9 cellular contexts compared by ENCODE assay signal in the genomic region with DNA sequence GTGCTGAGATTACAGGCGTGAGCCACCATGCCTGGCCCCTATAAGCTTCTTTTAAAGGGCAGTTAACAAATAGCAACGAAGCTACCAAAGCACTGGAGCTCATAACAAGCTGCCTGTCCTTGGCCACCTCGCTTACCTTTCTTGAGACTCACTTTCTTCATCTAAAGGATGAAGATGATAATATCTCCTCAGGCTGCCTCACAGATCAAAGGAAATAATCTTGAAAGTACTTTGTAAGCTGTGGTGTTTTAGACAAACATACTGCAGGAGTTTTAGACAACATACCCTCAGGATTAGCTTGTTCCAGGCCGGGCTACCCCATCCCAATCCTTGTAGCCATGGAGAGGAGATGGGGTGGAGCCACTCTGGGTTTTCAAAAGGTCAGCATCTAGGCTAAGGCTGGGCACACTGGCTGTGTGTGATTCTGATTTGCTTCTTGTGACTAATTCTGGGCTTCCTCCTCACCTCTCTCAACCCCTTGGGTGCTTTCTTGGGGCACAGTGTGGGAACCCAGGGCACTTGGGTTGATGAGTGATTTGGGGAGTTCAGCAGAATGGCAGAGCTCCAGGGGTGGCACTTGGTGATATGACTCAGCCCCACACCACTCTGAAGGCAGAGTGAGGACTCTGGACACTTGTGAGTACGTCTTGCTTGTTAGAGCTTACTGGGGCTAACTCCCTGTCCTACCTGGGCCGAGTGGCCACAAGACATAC. TPM values are rescaled to one million over a fixed set of nuclear protein-coding genes. Genes with fewer than 3 reads are reported as not detected.
DNase-seq lines count a peak whose midpoint lies in the region; ATAC-seq and TF ChIP-seq lines count a peak whose summit lies in the region.
"Had no signal": no experiment of that assay in that cellular context is flagged by ENCODE, and none has a peak within 500 bp of the region (broad histone marks: within the 10 kb centered on the region; RNA-seq: fewer than 3 reads in every experiment).

No MANE protein-coding gene starts in this region.

- H3K27ac Mint-ChIP-seq in activated CD4-positive, alpha-beta T cell treated with anti-CD3 and anti-CD28 coated beads, Interleukin-2, amount 10 ng/mL, durations not matched to agents 7 days and 5 days, result peak overlapping the region; percentile 43

- H3K36me3 Mint-ChIP-seq in activated CD4-positive, alpha-beta T cell treated with anti-CD3 and anti-CD28 coated beads, Interleukin-2, amount 10 ng/mL, durations not matched to agents 7 days and 5 days (ENCODE audit: low read depth), result no peaks in the 10 kb centered on the region

- ATAC-seq in GM18909 (IDR thresholded peaks at IDR 0.05; ENCODE audit: poor library complexity, unreplicated experiment) (peak; percentile 88), HG02943 (IDR thresholded peaks at IDR 0.05; ENCODE audit: low read depth, unreplicated experiment) (peak; percentile 63), mucosa of descending colon (no peak)

- H3K4me3 ChIP-seq in mucosa of descending colon, result no peak overlapping the region
- H3K4me3 ChIP-seq: adrenal gland had no signal

- intact Hi-C loops in mucosa of descending colon (cut with DNase I, micrococcal nuclease), result no loop called here

- H3K9me3 ChIP-seq in mucosa of descending colon, result no peaks in the 10 kb centered on the region
- H3K9me3 ChIP-seq: adrenal gland had no signal

- POLR2A ChIA-PET in activated CD4-positive, alpha-beta T cell treated with anti-CD3 and anti-CD28 coated beads, Interleukin-2, amount 10 ng/mL, durations not matched to agents 7 days and 5 days (lab: Charles Lee), result no interaction called here

- H3K27me3 Mint-ChIP-seq in activated CD4-positive, alpha-beta T cell treated with anti-CD3 and anti-CD28 coated beads, Interleukin-2, amount 10 ng/mL, durations not matched to agents 7 days and 5 days, result peaks cover 60% of the 10 kb centered on the region

- H3K9me3 Mint-ChIP-seq in activated CD4-positive, alpha-beta T cell treated with anti-CD3 and anti-CD28 coated beads, Interleukin-2, amount 10 ng/mL, durations not matched to agents 7 days and 5 days, result no peaks in the 10 kb centered on the region

- TF ChIP-seq CTCF in mucosa of descending colon (IDR thresholded peaks at IDR 0.05), result no peak

- H3K4me1 Mint-ChIP-seq in activated CD4-positive, alpha-beta T cell treated with anti-CD3 and anti-CD28 coated beads, Interleukin-2, amount 10 ng/mL, durations not matched to agents 7 days and 5 days, result peaks cover 18% of the 10 kb centered on the region

- no peak for DNase-seq in activated CD4-positive, alpha-beta T cell treated with anti-CD3 and anti-CD28 coated beads, Interleukin-2, amount 10 ng/mL, durations not matched to agents 7 days and 5 days
- peak; percentile 41 to 44 for DNase-seq in stimulated activated CD4-positive, alpha-beta T cell treated with anti-CD3 and anti-CD28 coated beads, Interleukin-2, amount 100 ng/mL, for 48 hours
- no peak for DNase-seq in NCI-H748 (lab: John Stamatoyannopoulos, UW; ENCODE audit: unreplicated experiment)
- no peak for DNase-seq in DMS114 treated with DMSO at 0.1 percent for 48 hours (lab: John Stamatoyannopoulos, UW; ENCODE audit: unreplicated experiment)
- no peak for DNase-seq in mucosa of descending colon
- DNase-seq in AG08395 (ENCODE audit: low spot score), result no peak

- peaks cover 10% of the 10 kb centered on the region for H3K4me1 ChIP-seq in mucosa of descending colon (ENCODE audit: low read depth)

- CTCF ChIA-PET in activated CD4-positive, alpha-beta T cell treated with anti-CD3 and anti-CD28 coated beads, Interleukin-2, amount 10 ng/mL, durations not matched to agents 7 days and 5 days (lab: Charles Lee), result interaction anchor here (0.8 to 1.8 kb wide), 9 partner anchors 10 to 142 kb away, joined by 3 to 5 read pairs (median 3); no protein-coding TSS in a partner anchor

- no peaks in the 10 kb centered on the region for H3K36me3 ChIP-seq in mucosa of descending colon (ENCODE audit: low read depth)
- H3K36me3 ChIP-seq: adrenal gland had no signal

- H3K4me3 Mint-ChIP-seq in activated CD4-positive, alpha-beta T cell treated with anti-CD3 and anti-CD28 coated beads, Interleukin-2, amount 10 ng/mL, durations not matched to agents 7 days and 5 days, result no peak overlapping the region

RNA-seq across cellular contexts. Expression of a gene that starts 5.2 kb away (rescaled TPM):
- not detected for total RNA-seq in activated CD4-positive, alpha-beta T cell treated with anti-CD3 and anti-CD28 coated beads, Interleukin-2, amount 10 ng/mL, durations not matched to agents 7 days and 5 days
- not detected for total RNA-seq in mucosa of descending colon

RNA-seq across cellular contexts. Expression of a gene that starts 16.7 kb away (rescaled TPM):
- not detected for total RNA-seq in activated CD4-positive, alpha-beta T cell treated with anti-CD3 and anti-CD28 coated beads, Interleukin-2, amount 10 ng/mL, durations not matched to agents 7 days and 5 days
- 100 to 1,000 TPM in 2 of 3 donors, 10 to 100 TPM in 1; 82.0 to 238 (median 171) TPM for total RNA-seq in mucosa of descending colon

Comparison
In these comparisons a context has a peak if more than half of its experiments do, and no peak if none do; other contexts are left out.
1. DNase-seq: peak in stimulated activated CD4-positive, alpha-beta T cell treated with anti-CD3 and anti-CD28 coated beads, Interleukin-2, amount 100 ng/mL, for 48 hours (2 of 2); none in activated CD4-positive, alpha-beta T cell treated with anti-CD3 and anti-CD28 coated beads, Interleukin-2, amount 10 ng/mL, durations not matched to agents 7 days and 5 days (single experiment), NCI-H748 (single experiment), DMS114 treated with DMSO at 0.1 percent for 48 hours (single experiment), mucosa of descending colon (0 of 3) and AG08395 (single experiment).
2. RNA of a gene that starts 16.7 kb away (total RNA-seq): 82.0 to 238 TPM in mucosa of descending colon; not detected in activated CD4-positive, alpha-beta T cell treated with anti-CD3 and anti-CD28 coated beads, Interleukin-2, amount 10 ng/mL, durations not matched to agents 7 days and 5 days; every median in the first group is over 10 times any median in the second.